21 cellular contexts compared by ENCODE assay signal in genomic region chr5:94024625-94025024, GRCh38.
DNase-seq lines count a peak whose midpoint lies in the region; ATAC-seq and TF ChIP-seq lines count a peak whose summit lies in the region.
"Had no signal": no experiment of that assay in that cellular context is flagged by ENCODE, and none has a peak within 500 bp of the region (broad histone marks: within the 10 kb centered on the region; RNA-seq: fewer than 3 reads in every experiment).

No MANE protein-coding gene starts in this region.

- no peaks in the 10 kb centered on the region for H3K9me3 ChIP-seq in mucosa of descending colon
- H3K9me3 ChIP-seq: A549, BE2C had no signal

- ATAC-seq in mucosa of descending colon, result no peak
- ATAC-seq: A549, GM12878 had no signal

- H3K4me3 ChIP-seq in mucosa of descending colon, result no peak overlapping the region
- H3K4me3 ChIP-seq: A549, BLaER1, GM12878 had no signal

- intact Hi-C loops in mucosa of descending colon (cut with DNase I, micrococcal nuclease), result no loop called here

- H3K36me3 ChIP-seq in mucosa of descending colon (ENCODE audit: low read depth), result no peaks in the 10 kb centered on the region
- H3K36me3 ChIP-seq: BE2C had no signal

- no peaks in the 10 kb centered on the region for H3K4me1 ChIP-seq in mucosa of descending colon (ENCODE audit: low read depth)
- H3K4me1 ChIP-seq: BE2C, BLaER1 had no signal

- TF ChIP-seq CTCF in mucosa of descending colon (IDR thresholded peaks at IDR 0.05), result no peak

- DNase-seq in DMS 273 (lab: John Stamatoyannopoulos, UW; ENCODE audit: unreplicated experiment), result peak; percentile 2
- no peak for DNase-seq in DMS 273 treated with DMSO at 0.1 percent for 48 hours (lab: John Stamatoyannopoulos, UW)
- DNase-seq in cerebellar cortex (ENCODE audit: low spot score), result peak; percentile 43
- DNase-seq in inferior parietal cortex (ENCODE audit: extremely low spot score), result peak; percentile 24
- DNase-seq in superior temporal gyrus (ENCODE audit: extremely low spot score), result peak; percentile 20
- DNase-seq in mucosa of descending colon, result no peak
- no peak for DNase-seq in stimulated activated CD8-positive, alpha-beta memory T cell treated with anti-CD3 and anti-CD28 coated beads, Interleukin-4, amount 100 ng/mL, for 48 hours
- DNase-seq in GF-D8 (lab: John Stamatoyannopoulos, UW), result no peak
- DNase-seq: AML-193; BE2C; CD4-positive, alpha-beta memory T cell; CD4-positive, CD25-positive, alpha-beta regulatory T cell; CD8-positive, alpha-beta memory T cell; COR-L47; DMS153; DMS53; DMS79; DND-41 had no signal

Comparison
In these comparisons a context has a peak if more than half of its experiments do, and no peak if none do; other contexts are left out.
1. DNase-seq: peak in DMS 273 (single experiment), cerebellar cortex (single experiment), inferior parietal cortex (single experiment) and superior temporal gyrus (single experiment); none in DMS 273 treated with DMSO at 0.1 percent for 48 hours (single experiment), mucosa of descending colon (0 of 3), stimulated activated CD8-positive, alpha-beta memory T cell treated with anti-CD3 and anti-CD28 coated beads, Interleukin-4, amount 100 ng/mL, for 48 hours (single experiment) and GF-D8 (single experiment).